In genomic region chr10:44725404-44725803, GRCh38 we compare ENCODE assay signal across 10 cellular contexts.
A peak's percentile ranks its signal among the peaks of the same experiment; 100 is the strongest.
DNase-seq lines count a peak whose midpoint lies in the region; ATAC-seq and TF ChIP-seq lines count a peak whose summit lies in the region.
"Had no signal": no experiment of that assay in that cellular context is flagged by ENCODE, and none has a peak within 500 bp of the region (broad histone marks: within the 10 kb centered on the region; RNA-seq: fewer than 3 reads in every experiment).

No MANE protein-coding gene starts in this region.

- H3K27ac ChIP-seq in DOHH2 (ENCODE audit: low read depth, low read length) = no peak overlapping the region
- H3K27ac ChIP-seq: adrenal gland, SJSA1 had no signal

- peaks cover 13% of the 10 kb centered on the region for H3K4me1 ChIP-seq in DOHH2 (ENCODE audit: control insufficient read depth, low read length)
- H3K4me1 ChIP-seq: adrenal gland had no signal

- H3K79me2 ChIP-seq in DOHH2 (ENCODE audit: control insufficient read depth, low read length) = no peaks in the 10 kb centered on the region

- ATAC-seq in GM21528 (IDR thresholded peaks at IDR 0.05; ENCODE audit: low FRiP score, unreplicated experiment) (peak; percentile 57), HG03558 (IDR thresholded peaks at IDR 0.05; ENCODE audit: extremely low read depth, unreplicated experiment) (peak; percentile 57), HG03045 (IDR thresholded peaks at IDR 0.05; ENCODE audit: unreplicated experiment) (no peak)

- DNase-seq in choroid plexus epithelial cell (ENCODE audit: low read depth) (peak; percentile 34), NCI-H2227 (lab: John Stamatoyannopoulos, UW; ENCODE audit: unreplicated experiment) (no peak), islet precursor cell (no peak)
- no peak for DNase-seq in stimulated activated CD8-positive, alpha-beta memory T cell treated with anti-CD3 and anti-CD28 coated beads, Interleukin-4, amount 100 ng/mL, for 48 hours
- DNase-seq: adrenal gland had no signal

- H3K9me2 ChIP-seq in DOHH2 (replicated peaks; ENCODE audit: control insufficient read depth, low read length) = no peaks in the 10 kb centered on the region

- H3K36me3 ChIP-seq in DOHH2 (ENCODE audit: control insufficient read depth, low read length) = no peaks in the 10 kb centered on the region
- H3K36me3 ChIP-seq: adrenal gland, SJSA1 had no signal

- H3K4me2 ChIP-seq in DOHH2 (ENCODE audit: low read length) = 0 out of 2 replicates have a peak overlapping the region, but pooled peaks have one; percentile 7

- no peak overlapping the region for H3K4me3 ChIP-seq in DOHH2 (ENCODE audit: low read length)
- no peak overlapping the region for H3K4me3 ChIP-seq in choroid plexus epithelial cell (ENCODE audit: low read depth, low read length)
- H3K4me3 ChIP-seq: adrenal gland, SJSA1 had no signal

- no peaks in the 10 kb centered on the region for H3K9me3 ChIP-seq in DOHH2 (ENCODE audit: control insufficient read depth, insufficient read depth, low read length)
- H3K9me3 ChIP-seq: adrenal gland, SJSA1 had no signal

- H4K20me1 ChIP-seq in DOHH2 (ENCODE audit: control insufficient read depth, insufficient read depth, low read depth, low read length) = no peaks in the 10 kb centered on the region

- TF ChIP-seq CTCF in DOHH2 (IDR thresholded peaks at IDR 0.05; ENCODE audit: low read depth, low read length, poor library complexity, severe bottlenecking) (no peak), choroid plexus epithelial cell (conservative IDR thresholded peaks at IDR 0.05; ENCODE audit: low read depth, low read length) (no peak)

- no peaks in the 10 kb centered on the region for H3K27me3 ChIP-seq in DOHH2 (ENCODE audit: control insufficient read depth, low read length)
- H3K27me3 ChIP-seq: adrenal gland, SJSA1 had no signal

- H3F3A ChIP-seq in DOHH2 (ENCODE audit: control insufficient read depth, insufficient read depth) = no peaks in the 10 kb centered on the region
